19 cellular contexts compared by ENCODE assay signal in genomic region chr10:107727762-107728317, GRCh38.
DNase-seq lines count a peak whose midpoint lies in the region; ATAC-seq and TF ChIP-seq lines count a peak whose summit lies in the region.
"Had no signal": no experiment of that assay in that cellular context is flagged by ENCODE, and none has a peak within 500 bp of the region (broad histone marks: within the 10 kb centered on the region; RNA-seq: fewer than 3 reads in every experiment).

No MANE protein-coding gene starts in this region.

- ATAC-seq in HG03039 (IDR thresholded peaks at IDR 0.05; ENCODE audit: unreplicated experiment) = no peak
- ATAC-seq: gastroesophageal sphincter, K562 had no signal

- TF ChIP-seq CTCF in cardiac fibroblast (IDR thresholded peaks at IDR 0.05; ENCODE audit: low read depth, low read length) (no peak), kidney epithelial cell (IDR thresholded peaks at IDR 0.05; ENCODE audit: insufficient read depth, low read length, poor library complexity, severe bottlenecking) (no peak), lower leg skin (IDR thresholded peaks at IDR 0.05) (no peak)

- DNase-seq in COLO829 (ENCODE audit: low spot score) = peak; percentile 20
- peak; percentile 39 for DNase-seq in M059J (ENCODE audit: low read depth)
- DNase-seq in cardiac fibroblast (ENCODE audit: low read depth in 2 of 2) = peak; percentile 15 to 31
- peak; percentile 26 for DNase-seq in kidney epithelial cell (ENCODE audit: low read depth)
- no peak for DNase-seq in activated CD8-positive, alpha-beta memory T cell treated with anti-CD3 and anti-CD28 coated beads for 24 hours
- DNase-seq in NCI-H1417 treated with DMSO at 0.1 percent for 48 hours (lab: John Stamatoyannopoulos, UW) = no peak
- DNase-seq in lower leg skin (ENCODE audit: low spot score in 2 of 2) = no peak
- DNase-seq: activated CD4-positive, alpha-beta T cell treated with anti-CD3 and anti-CD28 coated beads, Interleukin-2, amount 10 ng/mL, durations not matched to agents 24 days and 14 days; amniotic stem cell; DND-41; dorsolateral prefrontal cortex; NCI-H2029; NCI-H526 treated with DMSO at 0.1 percent for 48 hours; stimulated activated CD4-positive, alpha-beta T cell treated with anti-CD3 and anti-CD28 coated beads, Interleukin-2, amount 100 ng/mL, for 48 hours; T-helper 9 cell had no signal

- no peak overlapping the region for H3K4me3 ChIP-seq in cardiac fibroblast (replicated peaks in 1 of 2; ENCODE audit: low read depth in 2 of 2, low read length in 2 of 2)
- H3K4me3 ChIP-seq in kidney epithelial cell (ENCODE audit: low read depth, low read length) = no peak overlapping the region
- H3K4me3 ChIP-seq in lower leg skin (ENCODE audit: low read depth, poor library complexity, severe bottlenecking) = no peak overlapping the region
- H3K4me3 ChIP-seq: dorsolateral prefrontal cortex, gastroesophageal sphincter, K562, tibial nerve had no signal

- no peaks in the 10 kb centered on the region for H3K27me3 ChIP-seq in kidney epithelial cell (ENCODE audit: control insufficient read depth, insufficient read depth, low read length)
- H3K27me3 ChIP-seq: dorsolateral prefrontal cortex, gastroesophageal sphincter, tibial nerve had no signal

- WGBS in lower leg skin, 2 donors = 35 to 41% methylated on average over 2 of the region's 2 CpGs

- no peaks in the 10 kb centered on the region for H3K36me3 ChIP-seq in kidney epithelial cell (ENCODE audit: control insufficient read depth, insufficient read depth, low read length)
- H3K36me3 ChIP-seq: gastroesophageal sphincter, tibial nerve had no signal

- intact Hi-C loops in lower leg skin (cut with DNase I; ENCODE audit: low total_unique reads) = no loop called here

- no peak for TF ChIP-seq POLR2A in lower leg skin (IDR thresholded peaks at IDR 0.05)

Comparison
In these comparisons a context has a peak if more than half of its experiments do, and no peak if none do; other contexts are left out.
1. DNase-seq: peak in COLO829 (single experiment), M059J (single experiment), cardiac fibroblast (2 of 2) and kidney epithelial cell (single experiment); none in activated CD8-positive, alpha-beta memory T cell treated with anti-CD3 and anti-CD28 coated beads for 24 hours (single experiment), NCI-H1417 treated with DMSO at 0.1 percent for 48 hours (single experiment) and lower leg skin (0 of 2).